18 cellular contexts compared by ENCODE assay signal in the genomic region with DNA sequence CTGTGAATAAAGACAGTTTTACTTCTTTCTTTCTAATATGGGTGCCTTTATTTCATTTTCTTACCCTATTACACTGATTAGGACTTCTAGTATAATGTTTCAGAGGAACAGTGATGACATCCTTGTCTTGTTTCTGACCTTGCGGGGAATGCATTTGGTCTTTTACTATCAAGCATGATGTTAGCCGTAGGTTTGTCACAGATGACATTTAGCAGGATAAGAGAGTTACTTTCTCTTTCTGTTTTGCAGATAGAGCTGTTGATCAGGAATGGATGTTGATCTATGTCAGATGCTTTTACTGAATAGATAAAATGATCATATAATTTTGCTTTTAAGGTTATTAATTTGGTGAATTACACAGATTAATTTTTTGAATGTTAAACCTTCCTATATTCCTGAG. TPM values are rescaled to one million over a fixed set of nuclear protein-coding genes. Genes with fewer than 3 reads are reported as not detected.
A peak's percentile ranks its signal among the peaks of the same experiment; 100 is the strongest.
DNase-seq lines count a peak whose midpoint lies in the region; ATAC-seq and TF ChIP-seq lines count a peak whose summit lies in the region.
"Had no signal": no experiment of that assay in that cellular context is flagged by ENCODE, and none has a peak within 500 bp of the region (broad histone marks: within the 10 kb centered on the region; RNA-seq: fewer than 3 reads in every experiment).

No MANE protein-coding gene starts in this region.

- H3K27me3 ChIP-seq in CD4-positive, CD25-positive, alpha-beta regulatory T cell (ENCODE audit: control insufficient read depth, insufficient read depth, low read length): peaks cover 4% of the 10 kb centered on the region
- no peaks in the 10 kb centered on the region for H3K27me3 ChIP-seq in CD8-positive, alpha-beta T cell (ENCODE audit: insufficient read depth, low read length)
- H3K27me3 ChIP-seq: SJCRH30 had no signal

- no peak for DNase-seq in CD4-positive, CD25-positive, alpha-beta regulatory T cell
- no peak for DNase-seq in CD8-positive, alpha-beta T cell
- DNase-seq in T-cell: no peak
- no peak for DNase-seq in central memory CD8-positive, alpha-beta T cell (ENCODE audit: low spot score in 2 of 2)
- DNase-seq in KBM-7: no peak
- no peak for DNase-seq in Right ventricle myocardium superior
- DNase-seq: BE2C, DMS 273 treated with DMSO at 0.1 percent for 48 hours, EL, HCEC 1CT, NCI-H1436, NCI-H2081, NCI-H510A treated with DMSO at 0.1 percent for 48 hours, RPMI8226, SJCRH30 had no signal

- H3K4me1 Mint-ChIP-seq in CD4-positive, CD25-positive, alpha-beta regulatory T cell: peaks cover 6 to 10% (median 7%) of the 10 kb centered on the region in 4 donors
- H3K4me1 Mint-ChIP-seq in CD8-positive, alpha-beta T cell (ENCODE audit: low read depth): peaks cover 10% of the 10 kb centered on the region
- peaks cover 8 to 12% (median 9%) of the 10 kb centered on the region in 3 donors for H3K4me1 Mint-ChIP-seq in T-cell
- peaks cover 13% of the 10 kb centered on the region for H3K4me1 Mint-ChIP-seq in central memory CD8-positive, alpha-beta T cell

- peaks cover 0 to 2% (median 0%) of the 10 kb centered on the region in 7 donors for H3K9me3 Mint-ChIP-seq in CD4-positive, CD25-positive, alpha-beta regulatory T cell
- peaks cover 2% of the 10 kb centered on the region for H3K9me3 Mint-ChIP-seq in CD8-positive, alpha-beta T cell
- H3K9me3 Mint-ChIP-seq in T-cell: peaks cover 0 to 5% (median 0%) of the 10 kb centered on the region in 3 donors
- no peaks in the 10 kb centered on the region for H3K9me3 Mint-ChIP-seq in central memory CD8-positive, alpha-beta T cell

- CTCF ChIA-PET in CD8-positive, alpha-beta T cell (lab: Charles Lee): interaction anchor here (1.4 kb wide), 1 partner anchor 13 kb away, joined by 4 read pairs; no protein-coding TSS in a partner anchor
- CTCF ChIA-PET in T-cell (lab: Charles Lee): no interaction called here

- peaks cover 39% of the 10 kb centered on the region for H3K27me3 Mint-ChIP-seq in CD4-positive, CD25-positive, alpha-beta regulatory T cell
- peaks cover 15% of the 10 kb centered on the region for H3K27me3 Mint-ChIP-seq in CD8-positive, alpha-beta T cell (ENCODE audit: low read depth)
- peaks cover 18 to 32% of the 10 kb centered on the region in 2 donors for H3K27me3 Mint-ChIP-seq in T-cell
- peaks cover 17% of the 10 kb centered on the region for H3K27me3 Mint-ChIP-seq in central memory CD8-positive, alpha-beta T cell

- no peaks in the 10 kb centered on the region for H3K36me3 Mint-ChIP-seq in CD4-positive, CD25-positive, alpha-beta regulatory T cell
- H3K36me3 Mint-ChIP-seq in CD8-positive, alpha-beta T cell: no peaks in the 10 kb centered on the region
- H3K36me3 Mint-ChIP-seq in T-cell: no peaks in the 10 kb centered on the region
- H3K36me3 Mint-ChIP-seq in central memory CD8-positive, alpha-beta T cell (ENCODE audit: insufficient read depth): no peaks in the 10 kb centered on the region
- H3K36me3 Mint-ChIP-seq: IgD-negative memory B cell had no signal

- no peak overlapping the region for H3K27ac Mint-ChIP-seq in CD4-positive, CD25-positive, alpha-beta regulatory T cell
- H3K27ac Mint-ChIP-seq in CD8-positive, alpha-beta T cell: no peak overlapping the region
- H3K27ac Mint-ChIP-seq in T-cell: peak overlapping the region in 1 of 2 donors; percentile 50
- H3K27ac Mint-ChIP-seq in central memory CD8-positive, alpha-beta T cell (ENCODE audit: low read depth): no peak overlapping the region
- H3K27ac Mint-ChIP-seq: IgD-negative memory B cell had no signal

- ATAC-seq in CD4-positive, CD25-positive, alpha-beta regulatory T cell (ENCODE audit: low read depth in 2 of 2): no peak
- ATAC-seq in CD8-positive, alpha-beta T cell: no peak
- no peak for ATAC-seq in T-cell (replicated peaks in 1 of 4)
- no peak for ATAC-seq in central memory CD8-positive, alpha-beta T cell (replicated peaks; ENCODE audit: extremely low read depth, poor library complexity, severe bottlenecking)
- no peak for ATAC-seq in HG02870 (IDR thresholded peaks at IDR 0.05; ENCODE audit: unreplicated experiment)
- ATAC-seq in Right ventricle myocardium superior (ENCODE audit: poor library complexity): no peak

- H3K36me3 ChIP-seq in CD4-positive, CD25-positive, alpha-beta regulatory T cell (ENCODE audit: control insufficient read depth, insufficient read depth, low read length): no peaks in the 10 kb centered on the region
- no peaks in the 10 kb centered on the region for H3K36me3 ChIP-seq in CD8-positive, alpha-beta T cell (ENCODE audit: insufficient read depth, low read length)
- H3K36me3 ChIP-seq: BE2C, SJCRH30 had no signal

- H3K4me3 Mint-ChIP-seq in CD4-positive, CD25-positive, alpha-beta regulatory T cell: peak overlapping the region in 1 of 4 donors; percentile 17
- peak overlapping the region; percentile 55 for H3K4me3 Mint-ChIP-seq in CD8-positive, alpha-beta T cell
- peak overlapping the region in 2 of 3 donors; percentile 11 to 45 for H3K4me3 Mint-ChIP-seq in T-cell
- H3K4me3 Mint-ChIP-seq in central memory CD8-positive, alpha-beta T cell: peak overlapping the region; percentile 52

- in situ Hi-C loops in KBM-7 (cut with MboI; ENCODE audit: low pct_unique_long_range_greater_than_20kb, low sequenced_read_pairs): no loop called here

- intact Hi-C loops in CD8-positive, alpha-beta T cell (cut with DNase I, micrococcal nuclease): loop anchor here in 1 of 2 experiments (10.0 kb wide), 1 partner anchor 1327 kb away; no protein-coding TSS in a partner anchor
- intact Hi-C loops in Right ventricle myocardium superior (cut with DNase I): loop anchor here (10.0 kb wide), 1 partner anchor 1307 kb away; no protein-coding TSS in a partner anchor

- TF ChIP-seq CTCF in CD8-positive, alpha-beta T cell (IDR thresholded peaks at IDR 0.05): no peak

- peak overlapping the region; percentile 13 for H3K4me3 ChIP-seq in CD4-positive, CD25-positive, alpha-beta regulatory T cell (ENCODE audit: low read depth, low read length)
- H3K4me3 ChIP-seq in CD8-positive, alpha-beta T cell (ENCODE audit: low read depth, low read length): no peak overlapping the region
- H3K4me3 ChIP-seq: SJCRH30 had no signal

- H3K27ac ChIP-seq in CD4-positive, CD25-positive, alpha-beta regulatory T cell (ENCODE audit: insufficient read depth, low read length, poor library complexity, severe bottlenecking): no peak overlapping the region
- H3K27ac ChIP-seq in CD8-positive, alpha-beta T cell (ENCODE audit: low read depth, low read length): no peak overlapping the region
- H3K27ac ChIP-seq: SJCRH30 had no signal

- H3K9me3 ChIP-seq in CD4-positive, CD25-positive, alpha-beta regulatory T cell (ENCODE audit: control insufficient read depth in 2 of 2, low read length in 2 of 2): no peaks in the 10 kb centered on the region
- H3K9me3 ChIP-seq in CD8-positive, alpha-beta T cell (ENCODE audit: low read length): no peaks in the 10 kb centered on the region
- H3K9me3 ChIP-seq: BE2C, SJCRH30 had no signal

- POLR2A ChIA-PET in CD8-positive, alpha-beta T cell (lab: Charles Lee): no interaction called here
- POLR2A ChIA-PET in T-cell (lab: Charles Lee): no interaction called here

- H3K4me1 ChIP-seq in CD4-positive, CD25-positive, alpha-beta regulatory T cell (ENCODE audit: control insufficient read depth, insufficient read depth, low read length, poor library complexity, severe bottlenecking): peaks cover 4% of the 10 kb centered on the region
- H3K4me1 ChIP-seq in CD8-positive, alpha-beta T cell (ENCODE audit: insufficient read depth, low read length): peaks cover 7% of the 10 kb centered on the region
- H3K4me1 ChIP-seq: BE2C had no signal

RNA-seq across cellular contexts. Expression of a gene that starts 6.7 kb away (rescaled TPM):
- total RNA-seq in CD4-positive, CD25-positive, alpha-beta regulatory T cell: 0.99 TPM
- under 1 TPM in 2 of 4 donors, not detected in 2; 0.16 to 0.19 TPM for polyA plus RNA-seq in CD4-positive, CD25-positive, alpha-beta regulatory T cell
- total RNA-seq in CD8-positive, alpha-beta T cell: 1 to 10 TPM; 3.9 to 4.2 TPM
- total RNA-seq in T-cell (10 to 100 TPM in 2 of 5 donors, 1 to 10 TPM in 3; 3.9 to 20.5 (median 8.2) TPM), Right ventricle myocardium superior (52.3 TPM)
- total RNA-seq: SJCRH30 had no signal

RNA-seq across cellular contexts. Expression of a gene that starts 39.4 kb away (rescaled TPM):
- not detected for total RNA-seq in CD4-positive, CD25-positive, alpha-beta regulatory T cell
- not detected for polyA plus RNA-seq in CD4-positive, CD25-positive, alpha-beta regulatory T cell
- total RNA-seq in CD8-positive, alpha-beta T cell: not detected
- total RNA-seq in T-cell: under 1 TPM in 2 of 5 donors, not detected in 3; 0.38 to 0.44 TPM
- not detected for total RNA-seq in Right ventricle myocardium superior
- total RNA-seq: SJCRH30 had no signal
- polyA plus RNA-seq: IgD-negative memory B cell had no signal

RNA-seq across cellular contexts. Expression of a gene that starts 54.8 kb away (rescaled TPM):
- total RNA-seq in CD4-positive, CD25-positive, alpha-beta regulatory T cell: not detected
- polyA plus RNA-seq in CD4-positive, CD25-positive, alpha-beta regulatory T cell: not detected
- not detected for total RNA-seq in CD8-positive, alpha-beta T cell
- total RNA-seq in T-cell (not detected), Right ventricle myocardium superior (not detected)
- total RNA-seq: SJCRH30 had no signal
- polyA plus RNA-seq: AG04450, IgD-negative memory B cell had no signal
